ENCODE assay signal across 8 cellular contexts in the genomic region with DNA sequence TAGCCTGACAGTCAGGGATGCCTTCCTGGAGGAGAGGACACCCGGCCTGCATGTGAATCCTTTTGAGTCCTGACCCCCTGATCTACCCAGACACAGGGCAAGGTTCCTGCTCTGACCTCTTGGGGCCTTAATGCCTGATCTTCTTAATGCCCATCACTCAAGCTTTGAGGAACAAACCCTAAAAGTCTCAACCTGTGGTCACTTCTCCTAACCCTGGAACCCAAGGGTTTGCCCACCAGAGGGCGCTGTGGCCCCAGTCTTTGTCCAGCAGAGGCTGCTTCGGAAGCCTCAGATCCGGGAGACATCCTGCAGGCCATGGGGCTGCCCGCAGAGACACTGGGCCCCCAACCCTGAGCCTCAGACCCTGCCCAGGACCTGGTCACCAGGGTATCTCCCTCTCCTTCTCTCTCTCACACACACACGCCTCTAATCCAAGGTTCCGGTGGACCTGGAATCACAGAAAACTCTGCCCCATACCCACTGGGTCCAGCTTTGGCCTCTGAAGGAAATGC. TPM values are rescaled to one million over a fixed set of nuclear protein-coding genes. Genes with fewer than 3 reads are reported as not detected.
DNase-seq lines count a peak whose midpoint lies in the region; ATAC-seq and TF ChIP-seq lines count a peak whose summit lies in the region.

No MANE protein-coding gene starts in this region.

- TF ChIP-seq CTCF in CD4-positive, alpha-beta T cell (IDR thresholded peaks at IDR 0.05): peak; percentile 63
- TF ChIP-seq CTCF in HL-60 (IDR thresholded peaks at IDR 0.05; ENCODE audit: insufficient read depth, low read length) (peak; percentile 77), Panc1 (IDR thresholded peaks at IDR 0.05) (peak; percentile 95), fibroblast of mammary gland (conservative IDR thresholded peaks at IDR 0.05; ENCODE audit: control insufficient read depth, insufficient read depth, low read depth, low read length) (peak; percentile 88), neutrophil (IDR thresholded peaks at IDR 0.05) (peak; percentile 72), suprapubic skin (IDR thresholded peaks at IDR 0.05) (peak; percentile 30 to 72)

- no peak overlapping the region for H3K27ac ChIP-seq in CD4-positive, alpha-beta T cell (ENCODE audit: low read depth, low read length)
- no peak overlapping the region for H3K27ac ChIP-seq in HL-60 (replicated peaks)
- no peak overlapping the region for H3K27ac ChIP-seq in Panc1 (ENCODE audit: low read length)
- H3K27ac ChIP-seq in neutrophil: no peak overlapping the region
- H3K27ac ChIP-seq in suprapubic skin: no peak overlapping the region

- POLR2A ChIA-PET in CD4-positive, alpha-beta T cell (lab: Charles Lee): no interaction called here
- POLR2A ChIA-PET in Panc1 (lab: Charles Lee): interaction anchor here (0.6 kb wide), 1 partner anchor 69 kb away, joined by 12 read pairs; no protein-coding TSS in a partner anchor

- peaks cover 4% of the 10 kb centered on the region for H3K4me1 Mint-ChIP-seq in CD4-positive, alpha-beta T cell (ENCODE audit: low read depth)
- H3K4me1 Mint-ChIP-seq in activated T-cell treated with anti-CD3 and anti-CD28 coated beads, Interleukin-2, amount 50 U/mL, for 4 hours (ENCODE audit: low read depth): peaks cover 4% of the 10 kb centered on the region

- no peaks in the 10 kb centered on the region for H3K9me3 ChIP-seq in CD4-positive, alpha-beta T cell (ENCODE audit: control insufficient read depth, low read length)
- H3K9me3 ChIP-seq in Panc1 (ENCODE audit: control insufficient read depth, insufficient read depth, low read depth, low read length) (no peaks in the 10 kb centered on the region), neutrophil (no peaks in the 10 kb centered on the region), suprapubic skin (no peaks in the 10 kb centered on the region)

- peaks cover 16% of the 10 kb centered on the region for H3K27me3 ChIP-seq in CD4-positive, alpha-beta T cell (ENCODE audit: control insufficient read depth, insufficient read depth, low read length)
- H3K27me3 ChIP-seq in HL-60 (ENCODE audit: insufficient read depth, poor library complexity, severe bottlenecking) (peaks cover 15% of the 10 kb centered on the region), Panc1 (ENCODE audit: control insufficient read depth, insufficient read depth, low read length) (peaks cover 2% of the 10 kb centered on the region; the same call in 1 of the 2 replicates), neutrophil (peaks cover 53% of the 10 kb centered on the region), suprapubic skin (peaks cover 21% of the 10 kb centered on the region)

- H3K4me3 ChIP-seq in HL-60 (replicated peaks; ENCODE audit: insufficient read depth, low read length) (no peak overlapping the region), Panc1 (ENCODE audit: low read depth in 2 of 2, low read length in 2 of 2) (no peak overlapping the region), fibroblast of mammary gland (ENCODE audit: control insufficient read depth, low read depth, low read length) (no peak overlapping the region), neutrophil (ENCODE audit: low read depth in 1 of 2, low read length in 1 of 2) (no peak overlapping the region), suprapubic skin (no peak overlapping the region)

- peaks cover 47% of the 10 kb centered on the region for H3K27me3 Mint-ChIP-seq in CD4-positive, alpha-beta T cell
- peaks cover 19% of the 10 kb centered on the region for H3K27me3 Mint-ChIP-seq in activated T-cell treated with anti-CD3 and anti-CD28 coated beads, Interleukin-2, amount 50 U/mL, for 4 hours (ENCODE audit: low read depth)

- 33% methylated on average over 5 of the region's 7 CpGs for WGBS in suprapubic skin

- no peaks in the 10 kb centered on the region for H3K36me3 Mint-ChIP-seq in CD4-positive, alpha-beta T cell (ENCODE audit: low read depth)
- no peaks in the 10 kb centered on the region for H3K36me3 Mint-ChIP-seq in activated T-cell treated with anti-CD3 and anti-CD28 coated beads, Interleukin-2, amount 50 U/mL, for 4 hours (ENCODE audit: insufficient read depth)

- no peaks in the 10 kb centered on the region for H3K9me3 Mint-ChIP-seq in CD4-positive, alpha-beta T cell
- no peaks in the 10 kb centered on the region for H3K9me3 Mint-ChIP-seq in activated T-cell treated with anti-CD3 and anti-CD28 coated beads, Interleukin-2, amount 50 U/mL, for 4 hours

- peak; percentile 59 to 80 (median 64) for DNase-seq in CD4-positive, alpha-beta T cell
- DNase-seq in HL-60 (ENCODE audit: low read depth in 1 of 2, low spot score in 1 of 2) (peak in 1 of 2 experiments; percentile 74), Panc1 (ENCODE audit: low read depth, low spot score) (no peak), fibroblast of mammary gland (ENCODE audit: low read depth) (peak; percentile 66), suprapubic skin (ENCODE audit: low spot score in 2 of 2) (no peak)
- DNase-seq in activated T-cell treated with anti-CD3 and anti-CD28 coated beads, Interleukin-2, amount 50 U/mL, for 4 hours: peak; percentile 75

- H3K4me1 ChIP-seq in Panc1 (ENCODE audit: control insufficient read depth, insufficient read depth, low read length): 0 out of 2 replicates have a peak, but pooled peaks cover 3% of the 10 kb centered on the region
- no peaks in the 10 kb centered on the region for H3K4me1 ChIP-seq in neutrophil (ENCODE audit: control insufficient read depth in 1 of 2, insufficient read depth in 1 of 2, low read depth in 1 of 2, low read length in 1 of 2)
- peaks cover 6% of the 10 kb centered on the region for H3K4me1 ChIP-seq in suprapubic skin

- intact Hi-C loops in CD4-positive, alpha-beta T cell (cut with DNase I, micrococcal nuclease): no loop called here
- intact Hi-C loops in Panc1 (cut with micrococcal nuclease; ENCODE audit: unreplicated experiment): loop anchor here (1.0 kb wide), 1 partner anchor 102 kb away; the partner anchor contains the start of gene CATSPERG

- H3K27ac Mint-ChIP-seq in CD4-positive, alpha-beta T cell: no peak overlapping the region

- ATAC-seq in CD4-positive, alpha-beta T cell (ENCODE audit: poor library complexity): peak; percentile 44
- peak; percentile 80 for ATAC-seq in Panc1
- no peak for ATAC-seq in activated T-cell treated with anti-CD3 and anti-CD28 coated beads, Interleukin-2, amount 50 U/mL, for 4 hours
- no peak for ATAC-seq in HG02759 (IDR thresholded peaks at IDR 0.05; ENCODE audit: unreplicated experiment)

- no peak for TF ChIP-seq EP300 in suprapubic skin (IDR thresholded peaks at IDR 0.05)

- in situ Hi-C loops in Panc1 (cut with HindIII; ENCODE audit: low pct_unique_long_range_greater_than_20kb, low sequenced_read_pairs): no loop called here

- BruUV-seq in Panc1 (replicated peaks; lab: Mats Ljungman, UMichigan): no TSS peak

- no peaks in the 10 kb centered on the region for H3K36me3 ChIP-seq in Panc1 (ENCODE audit: control insufficient read depth, insufficient read depth, low read length)
- H3K36me3 ChIP-seq in neutrophil: no peaks in the 10 kb centered on the region
- H3K36me3 ChIP-seq in suprapubic skin: no peaks in the 10 kb centered on the region

- CTCF ChIA-PET in CD4-positive, alpha-beta T cell (lab: Charles Lee): interaction anchor here (1.9 kb wide), 1 partner anchor 332 kb away, joined by 6 read pairs; no protein-coding TSS in a partner anchor
- CTCF ChIA-PET in Panc1 (lab: Charles Lee): interaction anchor here (0.5 to 1.1 kb wide), 4 partner anchors 10 to 333 kb away, joined by 3 to 15 read pairs (median 4); no protein-coding TSS in a partner anchor

- no peak for TF ChIP-seq POLR2A in suprapubic skin (IDR thresholded peaks at IDR 0.05)

- H3K4me3 Mint-ChIP-seq in CD4-positive, alpha-beta T cell: no peak overlapping the region
- H3K4me3 Mint-ChIP-seq in activated T-cell treated with anti-CD3 and anti-CD28 coated beads, Interleukin-2, amount 50 U/mL, for 4 hours: no peak overlapping the region

RNA-seq across cellular contexts. Expression of gene DPF1, which starts 9.8 kb away (rescaled TPM):
- total RNA-seq in CD4-positive, alpha-beta T cell: not detected
- total RNA-seq in Panc1 (2021; ENCODE audit: unreplicated experiment) (7.5 TPM), suprapubic skin (1 to 10 TPM in 1 of 4 donors, not detected in 3; 1.1 TPM)
- 5.0 TPM for polyA plus RNA-seq in Panc1 (2012; ENCODE audit: insufficient read length)
- under 1 TPM; 0.40 to 0.45 (median 0.43) TPM for total RNA-seq in activated T-cell treated with anti-CD3 and anti-CD28 coated beads, Interleukin-2, amount 50 U/mL, for 4 hours

RNA-seq across cellular contexts. Expression of gene PPP1R14A, which starts 22.4 kb away (rescaled TPM):
- not detected for total RNA-seq in CD4-positive, alpha-beta T cell
- 356 TPM for total RNA-seq in Panc1 (2021; ENCODE audit: unreplicated experiment)
- polyA plus RNA-seq in Panc1 (2012; ENCODE audit: insufficient read length): 915 TPM
- total RNA-seq in activated T-cell treated with anti-CD3 and anti-CD28 coated beads, Interleukin-2, amount 50 U/mL, for 4 hours: 1 to 10 TPM in 1 of 3 donors, under 1 TPM in 2; 0.34 to 1.8 (median 0.46) TPM
- total RNA-seq in suprapubic skin: 10 to 100 TPM in 1 of 4 donors, 1 to 10 TPM in 3; 2.3 to 13.3 (median 7.7) TPM

RNA-seq across cellular contexts. Expression of gene SPINT2, which starts 30.6 kb away (rescaled TPM):
- 10 to 100 TPM; 25.4 to 26.5 TPM for total RNA-seq in CD4-positive, alpha-beta T cell
- total RNA-seq in Panc1 (2021; ENCODE audit: unreplicated experiment) (1,006 TPM), suprapubic skin (100 to 1,000 TPM; 359 to 639 (median 494) TPM)
- 1,788 TPM for polyA plus RNA-seq in Panc1 (2012; ENCODE audit: insufficient read length)
- 10 to 100 TPM; 15.6 to 27.5 (median 20.6) TPM for total RNA-seq in activated T-cell treated with anti-CD3 and anti-CD28 coated beads, Interleukin-2, amount 50 U/mL, for 4 hours

Comparison
In these comparisons a context has a peak if more than half of its experiments do, and no peak if none do; other contexts are left out.
1. ATAC-seq: peak in CD4-positive, alpha-beta T cell (single experiment) and Panc1 (single experiment); none in activated T-cell treated with anti-CD3 and anti-CD28 coated beads, Interleukin-2, amount 50 U/mL, for 4 hours (0 of 2) and HG02759 (single experiment).
2. DNase-seq: peak in CD4-positive, alpha-beta T cell (10 of 10), activated T-cell treated with anti-CD3 and anti-CD28 coated beads, Interleukin-2, amount 50 U/mL, for 4 hours (single experiment) and fibroblast of mammary gland (single experiment); none in Panc1 (single experiment) and suprapubic skin (0 of 2).
3. RNA of gene PPP1R14A, which starts 22.4 kb away (total RNA-seq): 356 TPM in Panc1 (single experiment); 2.3 to 13.3 TPM in suprapubic skin, 0.34 to 1.8 TPM in activated T-cell treated with anti-CD3 and anti-CD28 coated beads, Interleukin-2, amount 50 U/mL, for 4 hours and not detected in CD4-positive, alpha-beta T cell; every median in the first group is over 10 times any median in the second.
4. RNA of gene SPINT2, which starts 30.6 kb away (total RNA-seq): 1,006 TPM in Panc1 (single experiment) and 359 to 639 TPM in suprapubic skin; 25.4 to 26.5 TPM in CD4-positive, alpha-beta T cell and 15.6 to 27.5 TPM in activated T-cell treated with anti-CD3 and anti-CD28 coated beads, Interleukin-2, amount 50 U/mL, for 4 hours; every median in the first group is over 10 times any median in the second.
5. Peak in every context shown above with its lines, with median percentiles within 50 percentile points of each other: CTCF ChIP-seq.